In the genomic region with DNA sequence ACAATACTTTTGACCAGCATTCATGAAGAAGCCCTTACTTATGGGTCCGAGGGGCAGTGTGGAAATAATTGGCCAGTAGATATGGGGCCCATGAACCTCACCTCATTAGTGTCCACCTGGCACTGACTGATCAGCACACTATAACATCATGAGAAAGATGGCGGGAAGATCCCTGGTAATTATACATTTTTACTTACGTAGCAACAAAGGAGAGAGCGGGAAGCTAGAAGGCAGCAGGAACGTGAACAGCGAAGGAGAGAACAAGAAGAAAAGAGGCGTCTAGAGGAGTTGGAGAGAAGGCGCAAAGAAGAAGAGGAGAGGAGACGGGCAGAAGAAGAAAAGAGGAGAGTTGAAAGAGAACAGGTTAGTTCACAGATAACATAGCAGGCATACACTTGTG, we compare ENCODE assay signal across 18 cellular contexts.
"Had no signal": no experiment of that assay in that cellular context is flagged by ENCODE, and none has a peak within 500 bp of the region (broad histone marks: within the 10 kb centered on the region; RNA-seq: fewer than 3 reads in every experiment).

No MANE protein-coding gene starts in this region.

- H3K9me3 ChIP-seq: breast epithelium had no signal

- H3K4me3 Mint-ChIP-seq: activated CD4-positive, alpha-beta T cell treated with anti-CD3 and anti-CD28 coated beads for 36 hours; activated CD8-positive, alpha-beta T cell treated with anti-CD3 and anti-CD28 coated beads for 36 hours had no signal

- H3K27me3 ChIP-seq: breast epithelium had no signal

- FAIRE-seq: TTC549 had no signal

- DNase-seq: activated CD4-positive, alpha-beta T cell treated with anti-CD3 and anti-CD28 coated beads for 36 hours; activated CD8-positive, alpha-beta memory T cell treated with anti-CD3 and anti-CD28 coated beads, Interleukin-2, amount 50 U/mL, for 4 hours; activated CD8-positive, alpha-beta T cell treated with anti-CD3 and anti-CD28 coated beads for 36 hours; caudate nucleus; Kasumi-1; KBM-7; NCI-H1105 treated with DMSO at 0.1 percent for 48 hours; NCI-H1436 treated with DMSO at 0.1 percent for 48 hours; NCI-H187; NCI-H2081; NCI-H510A treated with DMSO at 0.1 percent for 48 hours; PC-3; SHP77 treated with DMSO at 0.1 percent for 48 hours; T-helper 2 cell; T1000 had no signal

- H3K4me1 ChIP-seq: breast epithelium had no signal

- H3K27ac ChIP-seq: breast epithelium had no signal

- H3K27me3 Mint-ChIP-seq: activated CD4-positive, alpha-beta T cell treated with anti-CD3 and anti-CD28 coated beads for 36 hours; activated CD8-positive, alpha-beta T cell treated with anti-CD3 and anti-CD28 coated beads for 36 hours had no signal

- H3K4me3 ChIP-seq: breast epithelium had no signal

- H3K36me3 ChIP-seq: breast epithelium had no signal

- H3K36me3 Mint-ChIP-seq: activated naive CD4-positive, alpha-beta T cell treated with anti-CD3 and anti-CD28 coated beads, Interleukin-2, amount 50 U/mL, for 72 hours had no signal

- H3K9me3 Mint-ChIP-seq: activated CD8-positive, alpha-beta T cell treated with anti-CD3 and anti-CD28 coated beads for 36 hours; activated naive CD4-positive, alpha-beta T cell treated with anti-CD3 and anti-CD28 coated beads, Interleukin-2, amount 50 U/mL, for 72 hours had no signal

- H3K27ac Mint-ChIP-seq: activated CD4-positive, alpha-beta T cell treated with anti-CD3 and anti-CD28 coated beads for 36 hours; activated CD8-positive, alpha-beta T cell treated with anti-CD3 and anti-CD28 coated beads for 36 hours had no signal
